ENCODE assay signal across 15 cellular contexts in genomic region chr14:39731912-39732311, GRCh38.
A peak's percentile ranks its signal among the peaks of the same experiment; 100 is the strongest.
DNase-seq lines count a peak whose midpoint lies in the region; ATAC-seq and TF ChIP-seq lines count a peak whose summit lies in the region.
"Had no signal": no experiment of that assay in that cellular context is flagged by ENCODE, and none has a peak within 500 bp of the region (broad histone marks: within the 10 kb centered on the region; RNA-seq: fewer than 3 reads in every experiment).

No MANE protein-coding gene starts in this region.

- H3K4me3 ChIP-seq in Panc1 (ENCODE audit: low read depth in 2 of 2, low read length in 2 of 2), result no peak overlapping the region
- H3K4me3 ChIP-seq: sigmoid colon had no signal

- peaks cover 4% of the 10 kb centered on the region for H3K9me3 Mint-ChIP-seq in Calu3 (ENCODE audit: low read depth, unreplicated experiment)
- H3K9me3 Mint-ChIP-seq: activated B cell treated with CpG ODN at 0.5 μM for 24 hours had no signal

- intact Hi-C loops in Panc1 (cut with micrococcal nuclease; ENCODE audit: unreplicated experiment), result no loop called here
- intact Hi-C loops in Calu3 (cut with micrococcal nuclease; ENCODE audit: unreplicated experiment), result no loop called here

- H3K4me3 Mint-ChIP-seq in Calu3 (ENCODE audit: low read depth, unreplicated experiment), result no peak overlapping the region
- H3K4me3 Mint-ChIP-seq: activated B cell treated with CpG ODN at 0.5 μM for 24 hours; activated naive CD4-positive, alpha-beta T cell treated with anti-CD3 and anti-CD28 coated beads, Interleukin-2, amount 50 U/mL, for 24 hours; CD8-positive, alpha-beta T cell had no signal

- no peak overlapping the region for H3K27ac ChIP-seq in Panc1 (ENCODE audit: low read length)
- H3K27ac ChIP-seq: sigmoid colon had no signal

- peak; percentile 15; the same call in 1 of the 2 replicates for TF ChIP-seq CTCF in Panc1 (IDR thresholded peaks at IDR 0.05)
- TF ChIP-seq CTCF in Calu3 (IDR thresholded peaks at IDR 0.05; ENCODE audit: unreplicated experiment), result no peak

- H3K27me3 Mint-ChIP-seq in Calu3 (ENCODE audit: unreplicated experiment), result no peaks in the 10 kb centered on the region
- H3K27me3 Mint-ChIP-seq: activated B cell treated with CpG ODN at 0.5 μM for 24 hours; activated naive CD4-positive, alpha-beta T cell treated with anti-CD3 and anti-CD28 coated beads, Interleukin-2, amount 50 U/mL, for 24 hours had no signal

- in situ Hi-C loops in Panc1 (cut with HindIII; ENCODE audit: low pct_unique_long_range_greater_than_20kb, low sequenced_read_pairs), result no loop called here

- no peaks in the 10 kb centered on the region for H3K36me3 ChIP-seq in Panc1 (ENCODE audit: control insufficient read depth, insufficient read depth, low read length)
- H3K36me3 ChIP-seq: sigmoid colon had no signal

- no peaks in the 10 kb centered on the region for H3K27me3 ChIP-seq in Panc1 (ENCODE audit: control insufficient read depth, insufficient read depth, low read length)
- H3K27me3 ChIP-seq: sigmoid colon had no signal

- CTCF ChIA-PET in Panc1 (lab: Charles Lee), result no interaction called here
- CTCF ChIA-PET in Calu3 (lab: Charles Lee), result no interaction called here

- no peaks in the 10 kb centered on the region for H3K4me1 Mint-ChIP-seq in Calu3 (ENCODE audit: low read depth, unreplicated experiment)
- H3K4me1 Mint-ChIP-seq: activated B cell treated with CpG ODN at 0.5 μM for 24 hours; activated naive CD4-positive, alpha-beta T cell treated with anti-CD3 and anti-CD28 coated beads, Interleukin-2, amount 50 U/mL, for 24 hours had no signal

- POLR2A ChIA-PET in Panc1 (lab: Charles Lee), result no interaction called here

- H3K36me3 Mint-ChIP-seq in Calu3 (ENCODE audit: insufficient read depth, unreplicated experiment), result no peaks in the 10 kb centered on the region
- H3K36me3 Mint-ChIP-seq: activated naive CD4-positive, alpha-beta T cell treated with anti-CD3 and anti-CD28 coated beads, Interleukin-2, amount 50 U/mL, for 24 hours; CD8-positive, alpha-beta T cell had no signal

- ATAC-seq in HG02885 (IDR thresholded peaks at IDR 0.05; ENCODE audit: poor library complexity, unreplicated experiment), result peak; percentile 58
- ATAC-seq in Panc1, result no peak
- no peak for ATAC-seq in GM18873 (IDR thresholded peaks at IDR 0.05; ENCODE audit: low FRiP score, unreplicated experiment)
- ATAC-seq: CD8-positive, alpha-beta T cell had no signal

- no peaks in the 10 kb centered on the region for H3K9me3 ChIP-seq in Panc1 (ENCODE audit: control insufficient read depth, insufficient read depth, low read depth, low read length)
- H3K9me3 ChIP-seq: sigmoid colon had no signal

- peak; percentile 15 to 23 for DNase-seq in stimulated activated CD4-positive, alpha-beta T cell treated with anti-CD3 and anti-CD28 coated beads, Interleukin-2, amount 100 ng/mL, for 48 hours
- no peak for DNase-seq in stimulated activated CD4-positive, alpha-beta T cell treated with anti-CD3 and anti-CD28 coated beads, Interleukin-12 subunit alpha, Interleukin-12 subunit beta, amount 100 ng/mL, for 4 hours
- no peak for DNase-seq in Panc1 (ENCODE audit: low read depth, low spot score)
- peak; percentile 38 for DNase-seq in stimulated activated CD8-positive, alpha-beta memory T cell treated with anti-CD3 and anti-CD28 coated beads, Interleukin-4, amount 100 ng/mL, for 48 hours
- no peak for DNase-seq in NCI-H345 (lab: John Stamatoyannopoulos, UW)
- DNase-seq in Calu3, result no peak
- DNase-seq: activated B cell treated with CpG ODN at 0.5 μM for 24 hours; CD8-positive, alpha-beta T cell; effector CD4-positive, alpha-beta T cell; hippocampal formation; midbrain; sigmoid colon had no signal

- no TSS peak for BruUV-seq in Panc1 (replicated peaks; lab: Mats Ljungman, UMichigan)
- BruUV-seq in Calu3 (replicated peaks; lab: Mats Ljungman, UMichigan), result no TSS peak

- H3K27ac Mint-ChIP-seq in Calu3 (ENCODE audit: unreplicated experiment), result no peak overlapping the region
- H3K27ac Mint-ChIP-seq: activated B cell treated with CpG ODN at 0.5 μM for 24 hours; activated naive CD4-positive, alpha-beta T cell treated with anti-CD3 and anti-CD28 coated beads, Interleukin-2, amount 50 U/mL, for 24 hours; CD8-positive, alpha-beta T cell had no signal

- H3K4me1 ChIP-seq in Panc1 (ENCODE audit: control insufficient read depth, insufficient read depth, low read length), result no peaks in the 10 kb centered on the region
- H3K4me1 ChIP-seq: sigmoid colon had no signal

Comparison
In these comparisons a context has a peak if more than half of its experiments do, and no peak if none do; other contexts are left out.
1. DNase-seq: peak in stimulated activated CD4-positive, alpha-beta T cell treated with anti-CD3 and anti-CD28 coated beads, Interleukin-2, amount 100 ng/mL, for 48 hours (2 of 2) and stimulated activated CD8-positive, alpha-beta memory T cell treated with anti-CD3 and anti-CD28 coated beads, Interleukin-4, amount 100 ng/mL, for 48 hours (single experiment); none in stimulated activated CD4-positive, alpha-beta T cell treated with anti-CD3 and anti-CD28 coated beads, Interleukin-12 subunit alpha, Interleukin-12 subunit beta, amount 100 ng/mL, for 4 hours (single experiment), Panc1 (single experiment), NCI-H345 (single experiment) and Calu3 (single experiment).